In the genomic region with DNA sequence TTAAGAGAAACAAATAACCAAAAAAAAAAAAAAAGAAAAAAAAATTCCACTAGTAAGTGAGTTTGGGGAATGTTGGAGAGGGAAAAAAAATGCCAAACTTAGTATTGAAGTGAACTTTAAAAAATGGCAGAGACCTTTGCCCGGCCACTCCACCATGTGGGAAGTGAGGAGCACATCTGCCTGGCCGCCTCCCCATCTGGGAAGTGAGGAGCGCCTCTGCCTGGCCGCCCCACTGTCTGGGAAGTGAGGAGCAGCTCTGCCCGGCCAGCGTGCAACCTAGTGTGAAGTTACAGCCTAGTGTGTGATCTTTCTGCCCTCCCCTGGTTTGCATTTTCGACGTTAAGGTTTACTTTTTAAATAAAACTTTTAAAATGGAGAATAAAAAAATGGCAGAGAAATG, we compare ENCODE assay signal across 27 cellular contexts. TPM values are rescaled to one million over a fixed set of nuclear protein-coding genes. Genes with fewer than 3 reads are reported as not detected.
"Had no signal": no experiment of that assay in that cellular context is flagged by ENCODE, and none has a peak within 500 bp of the region (broad histone marks: within the 10 kb centered on the region; RNA-seq: fewer than 3 reads in every experiment).

No MANE protein-coding gene starts in this region.

- H3K9me3 ChIP-seq: left lung, lower lobe of right lung, pancreas, prostate gland, spleen, suprapubic skin, thoracic aorta, tibial artery, uterus had no signal

- H3K27me3 Mint-ChIP-seq: type B pancreatic cell had no signal

- H3K9me3 Mint-ChIP-seq: immature natural killer cell; naive thymus-derived CD8-positive, alpha-beta T cell; nephron; stimulated activated effector memory CD8-positive, alpha-beta T cell treated with anti-CD3 and anti-CD28 coated beads, Interleukin-12 subunit alpha, Interleukin-12 subunit beta, amount 100 ng/mL, for 72 hours; stimulated activated naive CD8-positive, alpha-beta T cell treated with anti-CD3 and anti-CD28 coated beads, Interleukin-15, Interleukin-2, amounts not matched to agents 100 ng/mL and 50 ng/mL, for 24 hours; type B pancreatic cell had no signal

- H3K27ac Mint-ChIP-seq: immature natural killer cell; naive thymus-derived CD8-positive, alpha-beta T cell; nephron; stimulated activated effector memory CD8-positive, alpha-beta T cell treated with anti-CD3 and anti-CD28 coated beads, Interleukin-12 subunit alpha, Interleukin-12 subunit beta, amount 100 ng/mL, for 72 hours; stimulated activated naive CD8-positive, alpha-beta T cell treated with anti-CD3 and anti-CD28 coated beads, Interleukin-15, Interleukin-2, amounts not matched to agents 100 ng/mL and 50 ng/mL, for 24 hours; type B pancreatic cell had no signal

- H3K36me3 Mint-ChIP-seq: immature natural killer cell; naive thymus-derived CD8-positive, alpha-beta T cell; stimulated activated effector memory CD8-positive, alpha-beta T cell treated with anti-CD3 and anti-CD28 coated beads, Interleukin-12 subunit alpha, Interleukin-12 subunit beta, amount 100 ng/mL, for 72 hours; type B pancreatic cell had no signal

- H3K4me1 ChIP-seq: left lung, pancreas, prostate gland, spleen, suprapubic skin, uterus had no signal

- H3K27ac ChIP-seq: left lung, lower lobe of right lung, pancreas, prostate gland, skin epidermis, spleen, suprapubic skin, thoracic aorta, tibial artery, uterus had no signal

- FAIRE-seq: islet of Langerhans, kidney, pancreas had no signal

- H3K4me1 Mint-ChIP-seq: immature natural killer cell; naive thymus-derived CD8-positive, alpha-beta T cell; nephron; stimulated activated effector memory CD8-positive, alpha-beta T cell treated with anti-CD3 and anti-CD28 coated beads, Interleukin-12 subunit alpha, Interleukin-12 subunit beta, amount 100 ng/mL, for 72 hours had no signal

- DNase-seq: hypothalamus; immature natural killer cell; kidney; left colon; lower lobe of right lung; mammary epithelial cell; mesenchymal stem cell; naive thymus-derived CD8-positive, alpha-beta T cell; nucleus accumbens; pancreas; spleen; stimulated activated CD4-positive, alpha-beta T cell treated with anti-CD3 and anti-CD28 coated beads, Interleukin-4, amount 100 ng/mL, for 24 hours; stimulated activated naive CD4-positive, alpha-beta T cell; tibial artery; uterus had no signal

- H3K4me3 Mint-ChIP-seq: immature natural killer cell; naive thymus-derived CD8-positive, alpha-beta T cell; nephron; neural crest cell; stimulated activated effector memory CD8-positive, alpha-beta T cell treated with anti-CD3 and anti-CD28 coated beads, Interleukin-12 subunit alpha, Interleukin-12 subunit beta, amount 100 ng/mL, for 72 hours; stimulated activated naive CD8-positive, alpha-beta T cell treated with anti-CD3 and anti-CD28 coated beads, Interleukin-15, Interleukin-2, amounts not matched to agents 100 ng/mL and 50 ng/mL, for 24 hours; type B pancreatic cell had no signal

- H3K27me3 ChIP-seq: left lung, suprapubic skin, tibial artery, uterus had no signal

- H3K4me3 ChIP-seq: left lung, lower lobe of right lung, pancreas, prostate gland, skin epidermis, spleen, suprapubic skin, thoracic aorta, tibial artery, uterus had no signal

- ATAC-seq: left colon; left lung; lower lobe of right lung; naive thymus-derived CD8-positive, alpha-beta T cell; pancreas; sciatic nerve; stimulated activated effector memory CD8-positive, alpha-beta T cell treated with anti-CD3 and anti-CD28 coated beads, Interleukin-12 subunit alpha, Interleukin-12 subunit beta, amount 100 ng/mL, for 72 hours had no signal

- H3K36me3 ChIP-seq: left lung, lower lobe of right lung, pancreas, prostate gland, spleen, suprapubic skin, thoracic aorta, tibial artery, uterus had no signal

RNA-seq across cellular contexts. Expression of a gene that starts 33.9 kb away (rescaled TPM):
- total RNA-seq: kidney; naive thymus-derived CD8-positive, alpha-beta T cell; neural crest cell had no signal
